In genomic region chr20:57394087-57395082, GRCh38 we compare ENCODE assay signal across 10 cellular contexts. TPM values are rescaled to one million over a fixed set of nuclear protein-coding genes. Genes with fewer than 3 reads are reported as not detected.
DNase-seq lines count a peak whose midpoint lies in the region; ATAC-seq and TF ChIP-seq lines count a peak whose summit lies in the region.
"Had no signal": no experiment of that assay in that cellular context is flagged by ENCODE, and none has a peak within 500 bp of the region (broad histone marks: within the 10 kb centered on the region; RNA-seq: fewer than 3 reads in every experiment).

No MANE protein-coding gene starts in this region.

- CTCF ChIA-PET in activated CD8-positive, alpha-beta T cell treated with anti-CD3 and anti-CD28 coated beads, Interleukin-2, amount 10 ng/mL, durations not matched to agents 7 days and 5 days (lab: Charles Lee) = no interaction called here

- peaks cover 32 to 57% (median 54%) of the 10 kb centered on the region in 3 experiments for H3K36me3 Mint-ChIP-seq in H9 (ENCODE audit: insufficient read depth in 1 of 3, low read depth in 3 of 3)
- peaks cover 64% of the 10 kb centered on the region for H3K36me3 Mint-ChIP-seq in activated CD8-positive, alpha-beta T cell treated with anti-CD3 and anti-CD28 coated beads, Interleukin-2, amount 10 ng/mL, durations not matched to agents 7 days and 5 days (ENCODE audit: low read depth)

- no peak overlapping the region for H2AFZ ChIP-seq in H9 (ENCODE audit: low read length)

- H3K4me1 ChIP-seq in H9 (ENCODE audit: insufficient read depth, low read length) (no peaks in the 10 kb centered on the region), spleen (peaks cover 76 to 92% (median 88%) of the 10 kb centered on the region in 6 donors)

- DNase-seq in H9 (no peak), left ventricle myocardium superior (peak; percentile 34), spleen (peak; percentile 78), lower leg skin (ENCODE audit: low spot score in 2 of 2) (no peak), NCI-H2081 treated with DMSO at 0.1 percent for 48 hours (lab: John Stamatoyannopoulos, UW) (no peak)
- no peak for DNase-seq in activated CD8-positive, alpha-beta T cell treated with anti-CD3 and anti-CD28 coated beads, Interleukin-2, amount 10 ng/mL, durations not matched to agents 7 days and 5 days
- DNase-seq: activated CD4-positive, alpha-beta T cell treated with anti-CD3 and anti-CD28 coated beads, Interleukin-2, amount 50 U/mL, for 1 hour; stimulated activated CD4-positive, alpha-beta T cell treated with anti-CD3 and anti-CD28 coated beads, Interleukin-4, amount 100 ng/mL, for 4 hours had no signal

- H3K9me3 ChIP-seq in H9 (ENCODE audit: control insufficient read depth, low read depth, low read length) (no peaks in the 10 kb centered on the region), spleen (no peaks in the 10 kb centered on the region)

- H3K14ac ChIP-seq in H9 (ENCODE audit: insufficient read depth, low read length) = no peak overlapping the region

- H3K23ac ChIP-seq in H9 (ENCODE audit: insufficient read length, low read depth, low read length) = no peak overlapping the region

- no peak overlapping the region for H2BK120ac ChIP-seq in H9 (ENCODE audit: low read depth, low read length, poor library complexity, severe bottlenecking)

- H3K4me3 ChIP-seq in spleen = peak overlapping the region in 5 of 8 donors; percentile 4 to 94 (median 76)
- H3K4me3 ChIP-seq in lower leg skin (ENCODE audit: low read depth, poor library complexity, severe bottlenecking) = no peak overlapping the region

- H3K4me3 Mint-ChIP-seq in H9 = peak overlapping the region in 1 of 2 experiments; percentile 91; a peak in 2 of 5 replicates
- peak overlapping the region; percentile 93 for H3K4me3 Mint-ChIP-seq in activated CD8-positive, alpha-beta T cell treated with anti-CD3 and anti-CD28 coated beads, Interleukin-2, amount 10 ng/mL, durations not matched to agents 7 days and 5 days

- no peak overlapping the region for H2BK20ac ChIP-seq in H9 (ENCODE audit: low read depth, low read length, poor library complexity, severe bottlenecking)

- no peak overlapping the region for H3K9ac ChIP-seq in H9 (ENCODE audit: extremely low read depth, insufficient read length, low read length)

- no peak overlapping the region for H3K56ac ChIP-seq in H9 (ENCODE audit: insufficient read length, low read depth, low read length)

- H3T11ph ChIP-seq in H9 (ENCODE audit: low read length) = no peak overlapping the region

- H3K27ac Mint-ChIP-seq in H9 = peak overlapping the region in 2 of 3 experiments; percentile 73 to 77; a peak in 3 of 7 replicates
- H3K27ac Mint-ChIP-seq in activated CD8-positive, alpha-beta T cell treated with anti-CD3 and anti-CD28 coated beads, Interleukin-2, amount 10 ng/mL, durations not matched to agents 7 days and 5 days = peak overlapping the region; percentile 95

- H2AK5ac ChIP-seq in H9 (ENCODE audit: insufficient read length, low read length) = no peak overlapping the region

- peaks cover 47 to 60% of the 10 kb centered on the region in 2 experiments for H3K4me1 Mint-ChIP-seq in H9
- H3K4me1 Mint-ChIP-seq in activated CD8-positive, alpha-beta T cell treated with anti-CD3 and anti-CD28 coated beads, Interleukin-2, amount 10 ng/mL, durations not matched to agents 7 days and 5 days (ENCODE audit: low read depth) = peaks cover 77% of the 10 kb centered on the region

- peaks cover 21% of the 10 kb centered on the region for H3K23me2 ChIP-seq in H9 (ENCODE audit: insufficient read length, low read depth, low read length, poor library complexity, severe bottlenecking)

- H4K5ac ChIP-seq in H9 (ENCODE audit: insufficient read length, low read depth, low read length) = no peak overlapping the region

- H2BK15ac ChIP-seq in H9 (ENCODE audit: low read depth, low read length) = no peak overlapping the region

- H3K79me1 ChIP-seq in H9 (ENCODE audit: insufficient read depth, low read depth, low read length, poor library complexity, severe bottlenecking) = peaks cover 6% of the 10 kb centered on the region

- no peak for TF ChIP-seq CTCF in H9 (conservative IDR thresholded peaks at IDR 0.05)
- no peak for TF ChIP-seq CTCF in spleen (IDR thresholded peaks at IDR 0.05 in 8 of 11, conservative IDR thresholded peaks at IDR 0.05 in 3 of 11)
- TF ChIP-seq CTCF in lower leg skin (IDR thresholded peaks at IDR 0.05) = no peak

- POLR2A ChIA-PET in activated CD8-positive, alpha-beta T cell treated with anti-CD3 and anti-CD28 coated beads, Interleukin-2, amount 10 ng/mL, durations not matched to agents 7 days and 5 days (lab: Charles Lee) = interaction anchor here (1.4 kb wide), 1 partner anchor 39 kb away, joined by 3 read pairs; no protein-coding TSS in a partner anchor

- no peaks in the 10 kb centered on the region; the same call in 1 of the 2 replicates for H3K79me2 ChIP-seq in H9 (ENCODE audit: insufficient read depth, low read length)

- no CpG with 5 or more reads among the region's 27 CpGs for WGBS in H9 (ENCODE audit: extremely low coverage, insufficient read length, low lambda C conversion rate)
- WGBS in spleen, 5 donors = 70 to 89% (median 77%) methylated on average over 22 to 27 of the region's 27 CpGs
- 68 to 73% methylated on average over 26 to 27 of the region's 27 CpGs for WGBS in lower leg skin, 2 donors

- H4K8ac ChIP-seq in H9 (replicated peaks; ENCODE audit: insufficient read length, low read depth, low read length) = no peak overlapping the region

- no peaks in the 10 kb centered on the region for H3K27me3 ChIP-seq in H9 (ENCODE audit: insufficient read depth, low read length)
- no peaks in the 10 kb centered on the region for H3K27me3 ChIP-seq in spleen (replicated peaks in 1 of 7)

- no peak overlapping the region for H2BK5ac ChIP-seq in H9 (ENCODE audit: insufficient read length, low read length)

- no peaks in the 10 kb centered on the region for H3K9me3 Mint-ChIP-seq in H9
- no peaks in the 10 kb centered on the region for H3K9me3 Mint-ChIP-seq in activated CD8-positive, alpha-beta T cell treated with anti-CD3 and anti-CD28 coated beads, Interleukin-2, amount 10 ng/mL, durations not matched to agents 7 days and 5 days (ENCODE audit: insufficient read depth)

- H3K4me2 ChIP-seq in H9 (ENCODE audit: insufficient read depth, insufficient read length, low read length) = no peak overlapping the region

- peaks cover 0 to 60% (median 38%) of the 10 kb centered on the region in 6 donors for H3K36me3 ChIP-seq in spleen

- no peak overlapping the region for H3K4ac ChIP-seq in H9 (ENCODE audit: low read depth, low read length)

- no peak for TF ChIP-seq POLR2A in spleen (IDR thresholded peaks at IDR 0.05)
- TF ChIP-seq POLR2A in lower leg skin (IDR thresholded peaks at IDR 0.05) = no peak

- H3K27me3 Mint-ChIP-seq in H9 (ENCODE audit: low read depth) = peaks cover 6% of the 10 kb centered on the region
- no peaks in the 10 kb centered on the region for H3K27me3 Mint-ChIP-seq in activated CD8-positive, alpha-beta T cell treated with anti-CD3 and anti-CD28 coated beads, Interleukin-2, amount 10 ng/mL, durations not matched to agents 7 days and 5 days (ENCODE audit: low read depth)

- no peak overlapping the region for H3K18ac ChIP-seq in H9 (ENCODE audit: insufficient read length, low read depth, low read length)

- H4K20me1 ChIP-seq in H9 (ENCODE audit: control insufficient read depth, insufficient read depth, insufficient read length) = no peaks in the 10 kb centered on the region

- intact Hi-C loops in left ventricle myocardium superior (cut with micrococcal nuclease) = no loop called here
- intact Hi-C loops in spleen (cut with DNase I; ENCODE audit: low total_unique reads) = no loop called here
- intact Hi-C loops in lower leg skin (cut with DNase I; ENCODE audit: low total_unique reads) = no loop called here

- no peak overlapping the region for H4K91ac ChIP-seq in H9 (ENCODE audit: insufficient read length, low read depth, low read length)

- no peak overlapping the region for H2BK12ac ChIP-seq in H9 (ENCODE audit: insufficient read length, low read depth, low read length)

- no peak overlapping the region for H3K27ac ChIP-seq in H9 (ENCODE audit: insufficient read length, low read depth, low read length)
- peak overlapping the region in 6 of 8 donors; percentile 35 to 98 (median 93) for H3K27ac ChIP-seq in spleen

- no peak for ATAC-seq in activated CD8-positive, alpha-beta T cell treated with anti-CD3 and anti-CD28 coated beads, Interleukin-2, amount 10 ng/mL, durations not matched to agents 7 days and 5 days
- ATAC-seq in left ventricle myocardium superior = peak; percentile 3
- no peak for ATAC-seq in HG03442 (IDR thresholded peaks at IDR 0.05; ENCODE audit: unreplicated experiment)
- no peak for ATAC-seq in GM18907 (IDR thresholded peaks at IDR 0.05; ENCODE audit: unreplicated experiment)

RNA-seq across cellular contexts. Expression of gene RBM38, which starts 3.2 kb away (rescaled TPM):
- total RNA-seq in H9 (2021) (66.8 and 67.9 TPM in 2 replicates), left ventricle myocardium superior (89.3 TPM), spleen (100 to 1,000 TPM in 1 of 7 donors, 10 to 100 TPM in 6; 49.2 to 120 (median 61.6) TPM), lower leg skin (10 to 100 TPM in 2 of 4 donors, 1 to 10 TPM in 2; 6.2 to 13.3 (median 11.2) TPM)
- total RNA-seq in activated CD8-positive, alpha-beta T cell treated with anti-CD3 and anti-CD28 coated beads, Interleukin-2, amount 10 ng/mL, durations not matched to agents 7 days and 5 days = 10 to 100 TPM; 53.8 to 57.1 TPM
- 10 to 100 TPM; 48.6 to 87.8 (median 81.2) TPM for polyA plus RNA-seq in spleen

RNA-seq across cellular contexts. Expression of gene RAE1, which starts 43.3 kb away (rescaled TPM):
- 53.1 and 54.8 TPM in 2 replicates for total RNA-seq in H9 (2021)
- 10 to 100 TPM; 35.0 to 37.2 TPM for total RNA-seq in activated CD8-positive, alpha-beta T cell treated with anti-CD3 and anti-CD28 coated beads, Interleukin-2, amount 10 ng/mL, durations not matched to agents 7 days and 5 days
- total RNA-seq in left ventricle myocardium superior = 15.1 TPM
- 10 to 100 TPM; 22.0 to 41.3 (median 24.2) TPM for total RNA-seq in spleen
- polyA plus RNA-seq in spleen = 10 to 100 TPM; 16.2 to 20.2 (median 16.7) TPM
- 10 to 100 TPM; 30.5 to 45.7 (median 34.5) TPM for total RNA-seq in lower leg skin

Comparison
In these comparisons a context has a peak if more than half of its experiments do, and no peak if none do; other contexts are left out.
1. DNase-seq: peak in left ventricle myocardium superior (single experiment) and spleen (single experiment); none in H9 (single experiment), activated CD8-positive, alpha-beta T cell treated with anti-CD3 and anti-CD28 coated beads, Interleukin-2, amount 10 ng/mL, durations not matched to agents 7 days and 5 days (single experiment), lower leg skin (0 of 2) and NCI-H2081 treated with DMSO at 0.1 percent for 48 hours (single experiment).